ENCODE assay signal across 8 cellular contexts in genomic region chr16:15856901-15857778, GRCh38. TPM values are rescaled to one million over a fixed set of nuclear protein-coding genes. Genes with fewer than 3 reads are reported as not detected.
DNase-seq lines count a peak whose midpoint lies in the region; ATAC-seq and TF ChIP-seq lines count a peak whose summit lies in the region.

TSS of gene MYH11 (minus strand) at chr16:15857028. CDS start at chr16:15838252, 18,776 bp downstream.

- H3K27ac Mint-ChIP-seq in endodermal cell (no peak within 1 kb of the TSS), natural killer cell (no peak within 1 kb of the TSS)

- H3K9me3 ChIP-seq in endodermal cell (ENCODE audit: control insufficient read depth, low read length) = no peaks in the 10 kb centered on the region

- DNase-seq in AG09309 (ENCODE audit: low read depth) (no peak), NB4 (ENCODE audit: low read depth) (peak; percentile 24), endodermal cell (peak; percentile 74), natural killer cell (no peak), COR-L47 (lab: John Stamatoyannopoulos, UW) (no peak), HCEC 1CT (no peak)

- intact Hi-C loops in natural killer cell (cut with micrococcal nuclease) = no loop called here

- no peaks in the 10 kb centered on the region for H3K9me3 Mint-ChIP-seq in endodermal cell
- H3K9me3 Mint-ChIP-seq in natural killer cell = no peaks in the 10 kb centered on the region

- no peaks in the 10 kb centered on the region for H3K4me1 ChIP-seq in endodermal cell (ENCODE audit: control insufficient read depth, insufficient read depth, low read length)

- H3K27me3 Mint-ChIP-seq in endodermal cell (ENCODE audit: insufficient read depth) (peaks cover 71% of the 10 kb centered on the region), natural killer cell (ENCODE audit: low read depth in 2 of 2) (peaks cover 26 to 38% of the 10 kb centered on the region in 2 donors)

- no peak for ATAC-seq in natural killer cell
- no peak for ATAC-seq in HG03280 (IDR thresholded peaks at IDR 0.05; ENCODE audit: unreplicated experiment)
- no peak for ATAC-seq in GM18502 (IDR thresholded peaks at IDR 0.05; ENCODE audit: poor library complexity, unreplicated experiment)

- no peak within 1 kb of the TSS for H3K27ac ChIP-seq in endodermal cell (ENCODE audit: low read depth, low read length)

- H3K36me3 ChIP-seq in endodermal cell (ENCODE audit: control insufficient read depth, insufficient read depth, low read length) = no peaks in the 10 kb centered on the region

- H3K4me3 ChIP-seq in AG09309 (ENCODE audit: control insufficient read depth, low read depth, low read length) = peak within 1 kb of the TSS; percentile 32
- H3K4me3 ChIP-seq in NB4 (ENCODE audit: low read depth, low read length) = no peak within 1 kb of the TSS
- H3K4me3 ChIP-seq in endodermal cell (ENCODE audit: low read length) = peak within 1 kb of the TSS; percentile 81

- no peak within 1 kb of the TSS for H3K9ac ChIP-seq in endodermal cell (ENCODE audit: extremely low read depth, low read length, poor library complexity, severe bottlenecking)

- 0 to 2% methylated on average over 16 to 52 of the region's 52 CpGs for WGBS in endodermal cell (ENCODE audit: insufficient coverage in 1 of 2, insufficient read length in 1 of 2), 2 experiments

- peaks cover 7% of the 10 kb centered on the region for H3K4me1 Mint-ChIP-seq in endodermal cell
- peaks cover 0 to 5% of the 10 kb centered on the region in 2 donors for H3K4me1 Mint-ChIP-seq in natural killer cell

- no peak for TF ChIP-seq POLR2A in NB4 (IDR thresholded peaks at IDR 0.05; ENCODE audit: extremely low read depth, insufficient read length)

- TF ChIP-seq CTCF in AG09309 (IDR thresholded peaks at IDR 0.05; ENCODE audit: control insufficient read depth, insufficient read depth, low read depth, low read length, missing control alignments) = no peak
- no peak for TF ChIP-seq CTCF in NB4 (IDR thresholded peaks at IDR 0.05; ENCODE audit: low read depth, low read length)
- peak; percentile 11 for TF ChIP-seq CTCF in endodermal cell (conservative IDR thresholded peaks at IDR 0.05)
- TF ChIP-seq CTCF in natural killer cell (IDR thresholded peaks at IDR 0.05) = no peak

- H3K4me3 Mint-ChIP-seq in endodermal cell (peak within 1 kb of the TSS; percentile 59), natural killer cell (peak within 1 kb of the TSS; percentile 2)

- H3K36me3 Mint-ChIP-seq in endodermal cell (ENCODE audit: low read depth) = no peaks in the 10 kb centered on the region
- no peaks in the 10 kb centered on the region for H3K36me3 Mint-ChIP-seq in natural killer cell

- H3K27me3 ChIP-seq in endodermal cell (ENCODE audit: control insufficient read depth, insufficient read depth, low read length, poor library complexity, severe bottlenecking) = peaks cover 73% of the 10 kb centered on the region

RNA-seq across cellular contexts. Expression of gene MYH11, which starts in this region (rescaled TPM):
- total RNA-seq in endodermal cell = under 1 TPM; 0.09 to 0.29 TPM
- polyA plus RNA-seq in endodermal cell (2013, experiment 1 of 2) = 0.11 TPM
- 0.12 TPM for polyA plus RNA-seq in endodermal cell (2013, experiment 2 of 2)
- total RNA-seq in natural killer cell = under 1 TPM in 1 of 3 donors, not detected in 2; 0.30 TPM

Comparison
In these comparisons a context has a peak if more than half of its experiments do, and no peak if none do; other contexts are left out.
1. Peak in DNase-seq and H3K4me3 ChIP-seq in endodermal cell; RNA of the gene not detected or under 1 TPM.